Comparison of ENCODE assay signal across 14 cellular contexts in genomic region chr1:224785622-224786021, GRCh38.
A peak's percentile ranks its signal among the peaks of the same experiment; 100 is the strongest.
DNase-seq lines count a peak whose midpoint lies in the region; ATAC-seq, FAIRE-seq and TF ChIP-seq lines count a peak whose summit lies in the region.
"Had no signal": no experiment of that assay in that cellular context is flagged by ENCODE, and none has a peak within 500 bp of the region (broad histone marks: within the 10 kb centered on the region; RNA-seq: fewer than 3 reads in every experiment).

No MANE protein-coding gene starts in this region.

- peak; percentile 68 for ATAC-seq in left colon
- no peak for ATAC-seq in stimulated activated memory B cell treated with anti-CD40 and anti-IgM and Interleukin-4, amounts not matched to agents 10 μg/mL and 1 μg/mL and 100 μg/mL, for 72 hours
- ATAC-seq in GM19397 (IDR thresholded peaks at IDR 0.05; ENCODE audit: unreplicated experiment) = no peak
- ATAC-seq: GM12878, GM23338 had no signal

- no peak overlapping the region for H3K4me3 Mint-ChIP-seq in astrocyte (ENCODE audit: unreplicated experiment)
- no peak overlapping the region for H3K4me3 Mint-ChIP-seq in stimulated activated memory B cell treated with anti-CD40 and anti-IgM and Interleukin-4, amounts not matched to agents 10 μg/mL and 1 μg/mL and 100 μg/mL, for 72 hours
- H3K4me3 Mint-ChIP-seq: CD4-positive, CD25-positive, alpha-beta regulatory T cell; GM23338 had no signal

- FAIRE-seq in astrocyte (lab: Jason Lieb, UNC) = no peak
- FAIRE-seq: GM12878, GM18507 had no signal

- no peak overlapping the region for H3K4me2 ChIP-seq in astrocyte (ENCODE audit: low read length)
- no peak overlapping the region for H3K4me2 ChIP-seq in smooth muscle cell
- H3K4me2 ChIP-seq: GM23338 had no signal

- 100% methylated on average over 3 of the region's 3 CpGs for WGBS in smooth muscle cell (ENCODE audit: low lambda C conversion rate)

- peak; percentile 10 for DNase-seq in NCI-H2227 (lab: John Stamatoyannopoulos, UW; ENCODE audit: unreplicated experiment)
- no peak for DNase-seq in NCI-H2227 treated with DMSO at 0.1 percent for 48 hours (lab: John Stamatoyannopoulos, UW)
- DNase-seq in astrocyte (ENCODE audit: low read depth) = no peak
- DNase-seq in left colon = peak in 1 of 2 donors; percentile 14
- no peak for DNase-seq in smooth muscle cell (lab: John Stamatoyannopoulos, UW; ENCODE audit: unreplicated experiment)
- DNase-seq in activated CD4-positive, alpha-beta T cell treated with anti-CD3 and anti-CD28 coated beads for 48 hours = no peak
- DNase-seq: CD4-positive, CD25-positive, alpha-beta regulatory T cell; H7 had no signal

- H3K36me3 Mint-ChIP-seq in astrocyte (ENCODE audit: low read depth, unreplicated experiment) = peaks cover 2% of the 10 kb centered on the region
- H3K36me3 Mint-ChIP-seq in stimulated activated memory B cell treated with anti-CD40 and anti-IgM and Interleukin-4, amounts not matched to agents 10 μg/mL and 1 μg/mL and 100 μg/mL, for 72 hours = no peaks in the 10 kb centered on the region
- H3K36me3 Mint-ChIP-seq: CD4-positive, CD25-positive, alpha-beta regulatory T cell had no signal

- TF ChIP-seq CTCF in astrocyte (IDR thresholded peaks at IDR 0.05; ENCODE audit: insufficient read depth, low read depth, low read length) (no peak), smooth muscle cell (IDR thresholded peaks at IDR 0.05; ENCODE audit: borderline replicate concordance, insufficient read depth, poor library complexity, severe bottlenecking) (no peak)

- no peaks in the 10 kb centered on the region for H4K20me1 ChIP-seq in astrocyte (ENCODE audit: insufficient read depth, low read length)
- H4K20me1 ChIP-seq in smooth muscle cell (ENCODE audit: low read depth) = no peaks in the 10 kb centered on the region

- H3K79me2 ChIP-seq in astrocyte (ENCODE audit: insufficient read depth, low read length) = no peaks in the 10 kb centered on the region
- no peaks in the 10 kb centered on the region for H3K79me2 ChIP-seq in smooth muscle cell (ENCODE audit: low read depth)

- no peak overlapping the region for H3K27ac ChIP-seq in astrocyte (ENCODE audit: low read depth, low read length)
- H3K27ac ChIP-seq in smooth muscle cell (ENCODE audit: low read depth) = peak overlapping the region; percentile 67
- H3K27ac ChIP-seq: 22Rv1 had no signal

- H3K27ac Mint-ChIP-seq in astrocyte (ENCODE audit: unreplicated experiment) = peak overlapping the region; percentile 20
- H3K27ac Mint-ChIP-seq in stimulated activated memory B cell treated with anti-CD40 and anti-IgM and Interleukin-4, amounts not matched to agents 10 μg/mL and 1 μg/mL and 100 μg/mL, for 72 hours = no peak overlapping the region
- H3K27ac Mint-ChIP-seq: CD4-positive, CD25-positive, alpha-beta regulatory T cell; GM23338 had no signal

- H3K4me3 ChIP-seq in astrocyte (ENCODE audit: insufficient read depth, low read depth, low read length) (no peak overlapping the region), smooth muscle cell (no peak overlapping the region)
- H3K4me3 ChIP-seq: GM12878, GM23338 had no signal

- H3K27me3 ChIP-seq in astrocyte (ENCODE audit: insufficient read depth, low read length) (no peaks in the 10 kb centered on the region), smooth muscle cell (ENCODE audit: low read depth) (no peaks in the 10 kb centered on the region)

- H2AFZ ChIP-seq in astrocyte (ENCODE audit: low read depth, low read length) = no peak overlapping the region
- no peak overlapping the region for H2AFZ ChIP-seq in smooth muscle cell (ENCODE audit: low read depth)

- H3K4me1 ChIP-seq in astrocyte (ENCODE audit: insufficient read depth, low read length) = peaks cover 11% of the 10 kb centered on the region
- H3K4me1 ChIP-seq in smooth muscle cell (ENCODE audit: low read depth) = no peaks in the 10 kb centered on the region

- peaks cover 4% of the 10 kb centered on the region for H3K27me3 Mint-ChIP-seq in astrocyte (ENCODE audit: low read depth, unreplicated experiment)
- H3K27me3 Mint-ChIP-seq in stimulated activated memory B cell treated with anti-CD40 and anti-IgM and Interleukin-4, amounts not matched to agents 10 μg/mL and 1 μg/mL and 100 μg/mL, for 72 hours = no peaks in the 10 kb centered on the region

- intact Hi-C loops in left colon (cut with DNase I, micrococcal nuclease) = no loop called here

- H3K4me1 Mint-ChIP-seq in astrocyte (ENCODE audit: low read depth, unreplicated experiment) = peaks cover 18% of the 10 kb centered on the region
- peaks cover 9% of the 10 kb centered on the region for H3K4me1 Mint-ChIP-seq in stimulated activated memory B cell treated with anti-CD40 and anti-IgM and Interleukin-4, amounts not matched to agents 10 μg/mL and 1 μg/mL and 100 μg/mL, for 72 hours

- peaks cover 7% of the 10 kb centered on the region for H3F3A ChIP-seq in smooth muscle cell (ENCODE audit: low read depth)

- H3K9me3 ChIP-seq in astrocyte (ENCODE audit: insufficient read depth, low read depth, low read length) (no peaks in the 10 kb centered on the region), smooth muscle cell (replicated peaks; ENCODE audit: low read depth) (no peaks in the 10 kb centered on the region)

- no peaks in the 10 kb centered on the region for H3K36me3 ChIP-seq in astrocyte (ENCODE audit: insufficient read depth, low read length)
- H3K36me3 ChIP-seq in smooth muscle cell (ENCODE audit: low read depth) = no peaks in the 10 kb centered on the region

- peaks cover 5% of the 10 kb centered on the region for H3K9me3 Mint-ChIP-seq in astrocyte (ENCODE audit: unreplicated experiment)
- H3K9me3 Mint-ChIP-seq in stimulated activated memory B cell treated with anti-CD40 and anti-IgM and Interleukin-4, amounts not matched to agents 10 μg/mL and 1 μg/mL and 100 μg/mL, for 72 hours = peaks cover 3% of the 10 kb centered on the region
- H3K9me3 Mint-ChIP-seq: GM23338 had no signal

- H3K9ac ChIP-seq in astrocyte (ENCODE audit: low read length) = no peak overlapping the region
- H3K9ac ChIP-seq in smooth muscle cell (ENCODE audit: low read depth) = no peak overlapping the region
